Comparison of ENCODE assay signal across 9 cellular contexts in genomic region chr17:309361-309888, GRCh38. TPM values are rescaled to one million over a fixed set of nuclear protein-coding genes. Genes with fewer than 3 reads are reported as not detected.
A peak's percentile ranks its signal among the peaks of the same experiment; 100 is the strongest.
DNase-seq lines count a peak whose midpoint lies in the region; ATAC-seq and TF ChIP-seq lines count a peak whose summit lies in the region.
"Had no signal": no experiment of that assay in that cellular context is flagged by ENCODE, and none has a peak within 500 bp of the region (broad histone marks: within the 10 kb centered on the region; RNA-seq: fewer than 3 reads in every experiment).

No MANE protein-coding gene starts in this region.

- H3K9me3 ChIP-seq in SU-DHL-6 (ENCODE audit: insufficient read depth, low read length) = no peaks in the 10 kb centered on the region
- no peaks in the 10 kb centered on the region for H3K9me3 ChIP-seq in heart left ventricle

- H3K4me1 Mint-ChIP-seq in activated CD4-positive, alpha-beta T cell treated with anti-CD3 and anti-CD28 coated beads for 36 hours = no peaks in the 10 kb centered on the region
- no peaks in the 10 kb centered on the region for H3K4me1 Mint-ChIP-seq in stimulated activated memory B cell treated with anti-CD40 and anti-IgM and Interleukin-4, amounts not matched to agents 10 μg/mL and 1 μg/mL and 100 μg/mL, for 72 hours

- POLR2A ChIA-PET in activated CD4-positive, alpha-beta T cell treated with anti-CD3 and anti-CD28 coated beads for 36 hours (lab: Charles Lee) = no interaction called here

- no peaks in the 10 kb centered on the region for H3K9me2 ChIP-seq in SU-DHL-6 (replicated peaks; ENCODE audit: insufficient read depth, low read length)

- TF ChIP-seq POLR2A in heart left ventricle (IDR thresholded peaks at IDR 0.05) = no peak

- intact Hi-C loops in activated CD4-positive, alpha-beta T cell treated with anti-CD3 and anti-CD28 coated beads for 36 hours (cut with DNase I, micrococcal nuclease) = no loop called here
- intact Hi-C loops in heart left ventricle (cut with DNase I) = loop anchor here in 5 of 10 donors (5.0 to 10.0 kb wide), 5 partner anchors 75 to 167 kb away; a partner anchor contains a TSS

- H3K9ac ChIP-seq in SU-DHL-6 (ENCODE audit: low read length) = no peak overlapping the region

- H3K36me3 ChIP-seq in SU-DHL-6 (ENCODE audit: low read length) (no peaks in the 10 kb centered on the region), heart left ventricle (no peaks in the 10 kb centered on the region)

- DNase-seq in activated CD4-positive, alpha-beta T cell treated with anti-CD3 and anti-CD28 coated beads for 36 hours = peak; percentile 18
- DNase-seq in activated CD4-positive, alpha-beta T cell treated with anti-CD3 and anti-CD28 coated beads for 1 hour = no peak
- DNase-seq in heart left ventricle = peak in 3 of 5 donors; percentile 25 to 59 (median 26)
- no peak for DNase-seq in OCI-M2 (lab: John Stamatoyannopoulos, UW; ENCODE audit: unreplicated experiment)

- WGBS in heart left ventricle, 4 donors = 36 to 57% (median 39%) methylated on average over 4 to 12 of the region's 12 CpGs

- H4K20me1 ChIP-seq in SU-DHL-6 (ENCODE audit: low read depth, low read length) = no peaks in the 10 kb centered on the region

- no peaks in the 10 kb centered on the region for H3F3A ChIP-seq in SU-DHL-6 (ENCODE audit: insufficient read depth)

- no peak overlapping the region for H2AFZ ChIP-seq in SU-DHL-6 (ENCODE audit: low read depth, low read length, severe bottlenecking)

- H3K79me2 ChIP-seq in SU-DHL-6 (ENCODE audit: insufficient read depth, low read length) = no peaks in the 10 kb centered on the region

- no peak overlapping the region for H3K4me3 Mint-ChIP-seq in activated CD4-positive, alpha-beta T cell treated with anti-CD3 and anti-CD28 coated beads for 36 hours
- no peak overlapping the region for H3K4me3 Mint-ChIP-seq in stimulated activated memory B cell treated with anti-CD40 and anti-IgM and Interleukin-4, amounts not matched to agents 10 μg/mL and 1 μg/mL and 100 μg/mL, for 72 hours

- CTCF ChIA-PET in activated CD4-positive, alpha-beta T cell treated with anti-CD3 and anti-CD28 coated beads for 36 hours (lab: Charles Lee) = interaction anchor here (1.1 to 1.5 kb wide), 2 partner anchors 20 to 157 kb away, joined by 3 read pairs; no protein-coding TSS in a partner anchor

- H3K9me3 Mint-ChIP-seq in activated CD4-positive, alpha-beta T cell treated with anti-CD3 and anti-CD28 coated beads for 36 hours (ENCODE audit: low read depth) = no peaks in the 10 kb centered on the region
- peaks cover under 1% of the 10 kb centered on the region for H3K9me3 Mint-ChIP-seq in stimulated activated memory B cell treated with anti-CD40 and anti-IgM and Interleukin-4, amounts not matched to agents 10 μg/mL and 1 μg/mL and 100 μg/mL, for 72 hours

- H3K27ac ChIP-seq in SU-DHL-6 (ENCODE audit: low read depth, low read length) (no peak overlapping the region), heart left ventricle (peak overlapping the region in 1 of 12 donors; percentile 9)
- H3K27ac ChIP-seq: 22Rv1 had no signal

- H3K27me3 Mint-ChIP-seq in activated CD4-positive, alpha-beta T cell treated with anti-CD3 and anti-CD28 coated beads for 36 hours = no peaks in the 10 kb centered on the region
- H3K27me3 Mint-ChIP-seq in stimulated activated memory B cell treated with anti-CD40 and anti-IgM and Interleukin-4, amounts not matched to agents 10 μg/mL and 1 μg/mL and 100 μg/mL, for 72 hours = no peaks in the 10 kb centered on the region

- H3K4me3 ChIP-seq in SU-DHL-6 (ENCODE audit: insufficient read depth, low read length, poor library complexity, severe bottlenecking) = no peak overlapping the region
- H3K4me3 ChIP-seq in heart left ventricle = no peak overlapping the region

- peak; percentile 44 for ATAC-seq in activated CD4-positive, alpha-beta T cell treated with anti-CD3 and anti-CD28 coated beads for 36 hours
- ATAC-seq in heart left ventricle (peak in 2 of 4 donors; percentile 40 to 58), HG03378 (IDR thresholded peaks at IDR 0.05; ENCODE audit: unreplicated experiment) (no peak), HG03045 (IDR thresholded peaks at IDR 0.05; ENCODE audit: unreplicated experiment) (no peak)
- peak; percentile 28 for ATAC-seq in stimulated activated memory B cell treated with anti-CD40 and anti-IgM and Interleukin-4, amounts not matched to agents 10 μg/mL and 1 μg/mL and 100 μg/mL, for 72 hours

- H3K27ac Mint-ChIP-seq in activated CD4-positive, alpha-beta T cell treated with anti-CD3 and anti-CD28 coated beads for 36 hours = no peak overlapping the region
- H3K27ac Mint-ChIP-seq in stimulated activated memory B cell treated with anti-CD40 and anti-IgM and Interleukin-4, amounts not matched to agents 10 μg/mL and 1 μg/mL and 100 μg/mL, for 72 hours = no peak overlapping the region

- no peak overlapping the region for H3K4me2 ChIP-seq in SU-DHL-6 (ENCODE audit: low read depth, low read length, poor library complexity, severe bottlenecking)

- no peaks in the 10 kb centered on the region for H3K27me3 ChIP-seq in SU-DHL-6 (ENCODE audit: low read length)
- H3K27me3 ChIP-seq in heart left ventricle = no peaks in the 10 kb centered on the region

- peak; percentile 46 for TF ChIP-seq CTCF in SU-DHL-6 (IDR thresholded peaks at IDR 0.05; ENCODE audit: insufficient read depth, low read length, poor library complexity, severe bottlenecking)
- peak; percentile 38 to 69 (median 51) for TF ChIP-seq CTCF in heart left ventricle (IDR thresholded peaks at IDR 0.05)

- no peaks in the 10 kb centered on the region for H3K36me3 Mint-ChIP-seq in activated CD4-positive, alpha-beta T cell treated with anti-CD3 and anti-CD28 coated beads for 36 hours (ENCODE audit: low read depth)
- H3K36me3 Mint-ChIP-seq in stimulated activated memory B cell treated with anti-CD40 and anti-IgM and Interleukin-4, amounts not matched to agents 10 μg/mL and 1 μg/mL and 100 μg/mL, for 72 hours = no peaks in the 10 kb centered on the region

- peaks cover 0 to 13% (median under 1%) of the 10 kb centered on the region in 12 donors for H3K4me1 ChIP-seq in heart left ventricle

RNA-seq across cellular contexts. Expression of gene RPH3AL, which starts 43.2 kb away (rescaled TPM):
- 1 to 10 TPM; 1.4 to 2.0 TPM for total RNA-seq in activated CD4-positive, alpha-beta T cell treated with anti-CD3 and anti-CD28 coated beads for 36 hours
- 1 to 10 TPM; 2.8 to 9.4 (median 6.7) TPM for total RNA-seq in heart left ventricle
- 1 to 10 TPM; 4.3 to 6.3 TPM for polyA plus RNA-seq in heart left ventricle

Comparison
In these comparisons a context has a peak if more than half of its experiments do, and no peak if none do; other contexts are left out.
1. DNase-seq: peak in activated CD4-positive, alpha-beta T cell treated with anti-CD3 and anti-CD28 coated beads for 36 hours (single experiment) and heart left ventricle (3 of 5); none in activated CD4-positive, alpha-beta T cell treated with anti-CD3 and anti-CD28 coated beads for 1 hour (single experiment) and OCI-M2 (single experiment).
2. ATAC-seq: peak in activated CD4-positive, alpha-beta T cell treated with anti-CD3 and anti-CD28 coated beads for 36 hours (single experiment) and stimulated activated memory B cell treated with anti-CD40 and anti-IgM and Interleukin-4, amounts not matched to agents 10 μg/mL and 1 μg/mL and 100 μg/mL, for 72 hours (single experiment); none in HG03378 (single experiment) and HG03045 (single experiment).